1 cellular context compared by ENCODE assay signal in the genomic region with DNA sequence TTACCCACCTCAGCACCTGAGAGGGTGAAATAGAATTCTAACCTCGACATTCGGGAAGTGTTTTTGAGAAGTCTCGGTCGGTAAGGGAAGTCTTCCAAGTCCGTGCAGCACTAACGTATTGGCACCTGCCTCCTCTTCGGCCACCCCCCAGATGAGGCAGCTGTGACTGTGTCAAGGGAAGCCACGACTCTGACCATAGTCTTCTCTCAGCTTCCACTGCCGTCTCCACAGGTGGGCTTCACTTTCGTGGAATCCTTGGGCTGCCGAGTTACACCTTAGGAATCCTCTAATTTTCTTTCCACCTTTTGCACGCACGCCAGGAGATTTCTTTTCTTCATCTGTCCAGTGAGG.
TF ChIP-seq lines count a peak whose summit lies in the region.

No MANE protein-coding gene starts in this region.

TF ChIP-seq in GM23338, 12 proteins besides CTCF, POLR2A, EP300 and RAD21 (continued from another document):
- TF ChIP-seq ZNF114 (CRISPR knock-in tag; IDR thresholded peaks at IDR 0.05) (no peak), EZH2 (IDR thresholded peaks at IDR 0.05; ENCODE audit: low read depth, unreplicated experiment) (no peak), NANOG (IDR thresholded peaks at IDR 0.05; ENCODE audit: borderline replicate concordance) (no peak), EZH2phosphoT487 (IDR thresholded peaks at IDR 0.05; ENCODE audit: unreplicated experiment) (no peak), ZNF462 (CRISPR knock-in tag; IDR thresholded peaks at IDR 0.05) (no peak), JUNB (IDR thresholded peaks at IDR 0.05; ENCODE audit: unreplicated experiment) (no peak)
- TF ChIP-seq, protein P1, sequence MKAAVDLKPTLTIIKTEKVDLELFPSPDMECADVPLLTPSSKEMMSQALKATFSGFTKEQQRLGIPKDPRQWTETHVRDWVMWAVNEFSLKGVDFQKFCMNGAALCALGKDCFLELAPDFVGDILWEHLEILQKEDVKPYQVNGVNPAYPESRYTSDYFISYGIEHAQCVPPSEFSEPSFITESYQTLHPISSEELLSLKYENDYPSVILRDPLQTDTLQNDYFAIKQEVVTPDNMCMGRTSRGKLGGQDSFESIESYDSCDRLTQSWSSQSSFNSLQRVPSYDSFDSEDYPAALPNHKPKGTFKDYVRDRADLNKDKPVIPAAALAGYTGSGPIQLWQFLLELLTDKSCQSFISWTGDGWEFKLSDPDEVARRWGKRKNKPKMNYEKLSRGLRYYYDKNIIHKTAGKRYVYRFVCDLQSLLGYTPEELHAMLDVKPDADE (IDR thresholded peaks at IDR 0.05): no peak
TF ChIP-seq in GM23338: peak in this region for 0.
